In the genomic region with DNA sequence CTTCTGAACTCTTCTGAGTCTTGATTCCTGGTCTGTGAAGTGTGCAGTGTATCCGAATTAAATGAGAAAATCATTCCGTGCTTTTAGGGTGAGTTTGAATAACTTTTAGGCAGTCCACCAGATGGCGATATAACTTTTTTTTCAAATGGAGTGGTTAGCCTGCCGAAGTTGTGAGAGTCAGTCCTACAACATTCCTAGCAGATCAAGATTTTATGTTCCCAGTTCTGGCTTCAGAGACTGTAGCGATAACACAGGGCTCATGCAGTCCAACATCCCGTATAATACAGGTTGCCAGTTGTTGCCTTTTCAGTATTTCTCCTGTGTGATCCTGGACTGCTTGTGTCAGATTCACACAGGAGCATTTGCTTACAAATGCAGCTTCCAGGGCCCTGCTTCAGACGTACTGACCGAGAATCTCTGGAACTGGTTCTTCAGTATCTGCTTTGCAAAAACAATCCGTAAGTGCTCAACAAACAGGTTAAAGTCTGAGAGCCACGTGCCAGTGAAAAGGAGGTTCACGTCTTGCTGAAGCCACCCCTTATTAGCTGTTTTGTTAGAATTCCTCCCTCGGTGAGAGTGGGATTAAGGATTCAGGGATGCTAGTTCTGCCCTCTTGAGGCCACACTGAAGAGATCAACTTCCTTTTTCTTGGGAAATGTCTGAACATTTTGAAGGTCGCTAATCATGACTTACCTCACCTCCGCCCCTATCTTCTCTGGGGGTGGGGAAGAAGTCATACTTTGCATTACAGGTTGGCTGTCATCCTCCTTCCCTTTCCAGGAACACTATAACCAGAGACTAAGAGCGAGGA, we compare ENCODE assay signal across 8 cellular contexts. TPM values are rescaled to one million over a fixed set of nuclear protein-coding genes. Genes with fewer than 3 reads are reported as not detected.
A peak's percentile ranks its signal among the peaks of the same experiment; 100 is the strongest.
DNase-seq lines count a peak whose midpoint lies in the region; ATAC-seq, FAIRE-seq and TF ChIP-seq lines count a peak whose summit lies in the region.

No MANE protein-coding gene starts in this region.

- ATAC-seq in GM19463 (IDR thresholded peaks at IDR 0.05; ENCODE audit: unreplicated experiment), result no peak

- H3K4me1 ChIP-seq in endothelial cell of umbilical vein (ENCODE audit: control insufficient read depth, extremely low read depth, insufficient read depth, low read length), result no peaks in the 10 kb centered on the region
- no peaks in the 10 kb centered on the region for H3K4me1 ChIP-seq in uterus

- H3K27me3 ChIP-seq in HL-60 (ENCODE audit: insufficient read depth, poor library complexity, severe bottlenecking) (no peaks in the 10 kb centered on the region), endothelial cell of umbilical vein (ENCODE audit: control insufficient read depth in 2 of 2, insufficient read depth in 2 of 2, low read length in 2 of 2) (peaks cover 15 to 44% of the 10 kb centered on the region in 2 experiments), uterus (no peaks in the 10 kb centered on the region)

- no peaks in the 10 kb centered on the region for H3K9me1 ChIP-seq in endothelial cell of umbilical vein (replicated peaks; ENCODE audit: control insufficient read depth, extremely low read depth, insufficient read depth, low read length)

- H3K27me3 Mint-ChIP-seq in activated naive CD4-positive, alpha-beta T cell treated with anti-CD3 and anti-CD28 coated beads for 36 hours (ENCODE audit: low read depth), result no peaks in the 10 kb centered on the region
- H3K27me3 Mint-ChIP-seq in activated naive CD4-positive, alpha-beta T cell treated with anti-CD3 and anti-CD28 coated beads, Interleukin-2, amount 10 ng/mL, durations not matched to agents 7 days and 5 days, result no peaks in the 10 kb centered on the region
- H3K27me3 Mint-ChIP-seq in mesothelial cell of epicardium (ENCODE audit: low read depth), result peaks cover 7% of the 10 kb centered on the region

- H4K20me1 ChIP-seq in endothelial cell of umbilical vein (replicated peaks; ENCODE audit: control insufficient read depth, extremely low read depth, insufficient read depth, low read length), result no peaks in the 10 kb centered on the region

- peak overlapping the region; percentile 80 for H2AFZ ChIP-seq in endothelial cell of umbilical vein (ENCODE audit: low read depth, low read length)

- intact Hi-C loops in activated naive CD4-positive, alpha-beta T cell treated with anti-CD3 and anti-CD28 coated beads for 36 hours (cut with micrococcal nuclease), result loop anchor here (1.0 to 5.0 kb wide), 5 partner anchors 46 to 363 kb away; no protein-coding TSS in a partner anchor
- intact Hi-C loops in endothelial cell of umbilical vein (cut with micrococcal nuclease), result loop anchor here (1.0 to 5.0 kb wide), 2 partner anchors 46 to 188 kb away; a partner anchor contains a TSS
- intact Hi-C loops in uterus (cut with DNase I; ENCODE audit: low total_unique reads), result no loop called here

- peaks cover 31% of the 10 kb centered on the region for H3K4me1 Mint-ChIP-seq in activated naive CD4-positive, alpha-beta T cell treated with anti-CD3 and anti-CD28 coated beads for 36 hours (ENCODE audit: low read depth)
- peaks cover 12% of the 10 kb centered on the region for H3K4me1 Mint-ChIP-seq in activated naive CD4-positive, alpha-beta T cell treated with anti-CD3 and anti-CD28 coated beads, Interleukin-2, amount 10 ng/mL, durations not matched to agents 7 days and 5 days
- H3K4me1 Mint-ChIP-seq in mesothelial cell of epicardium, result peaks cover 9% of the 10 kb centered on the region

- H3K4me3 ChIP-seq in HL-60 (replicated peaks; ENCODE audit: insufficient read depth, low read length) (no peak overlapping the region), endothelial cell of umbilical vein (replicated peaks in 1 of 3; ENCODE audit: insufficient read depth in 1 of 3, low read depth in 1 of 3, low read length in 3 of 3) (peak overlapping the region in 2 of 3 experiments; percentile 14 to 24), uterus (peak overlapping the region; percentile 17 to 21)

- H3K36me3 ChIP-seq in endothelial cell of umbilical vein (ENCODE audit: control insufficient read depth in 2 of 2, extremely low read depth in 1 of 2, insufficient read depth in 2 of 2, low read length in 2 of 2) (no peaks in the 10 kb centered on the region), uterus (no peaks in the 10 kb centered on the region)

- TF ChIP-seq CTCF in HL-60 (IDR thresholded peaks at IDR 0.05; ENCODE audit: insufficient read depth, low read length) (peak; percentile 10), endothelial cell of umbilical vein (IDR thresholded peaks at IDR 0.05; ENCODE audit: extremely low read depth in 1 of 2, insufficient read depth in 1 of 2, low read depth in 1 of 2, low read length in 2 of 2) (peak; percentile 31 to 53), mesothelial cell of epicardium (IDR thresholded peaks at IDR 0.05; ENCODE audit: unreplicated experiment) (peak; percentile 74), uterus (IDR thresholded peaks at IDR 0.05) (peak in 3 of 4 experiments; percentile 43 to 61 (median 60))

- H3K36me3 Mint-ChIP-seq in activated naive CD4-positive, alpha-beta T cell treated with anti-CD3 and anti-CD28 coated beads for 36 hours (ENCODE audit: low read depth), result peaks cover 7% of the 10 kb centered on the region
- peaks cover 9% of the 10 kb centered on the region for H3K36me3 Mint-ChIP-seq in activated naive CD4-positive, alpha-beta T cell treated with anti-CD3 and anti-CD28 coated beads, Interleukin-2, amount 10 ng/mL, durations not matched to agents 7 days and 5 days
- peaks cover 9% of the 10 kb centered on the region for H3K36me3 Mint-ChIP-seq in mesothelial cell of epicardium

- POLR2A ChIA-PET in endothelial cell of umbilical vein (lab: Charles Lee), result no interaction called here

- no TSS peak for BruUV-seq in endothelial cell of umbilical vein (replicated peaks; lab: Mats Ljungman, UMichigan)

- DNase-seq in activated naive CD4-positive, alpha-beta T cell treated with anti-CD3 and anti-CD28 coated beads for 36 hours, result peak; percentile 31
- DNase-seq in activated naive CD4-positive, alpha-beta T cell treated with anti-CD3 and anti-CD28 coated beads, Interleukin-2, amount 10 ng/mL, durations not matched to agents 7 days and 5 days, result no peak
- DNase-seq in HL-60 (ENCODE audit: low read depth in 1 of 2, low spot score in 1 of 2), result peak in 1 of 2 experiments; percentile 36
- DNase-seq in SHP77 (lab: John Stamatoyannopoulos, UW), result peak; percentile 33 to 34
- DNase-seq in endothelial cell of umbilical vein (ENCODE audit: low read depth, low spot score), result peak; percentile 80
- no peak for DNase-seq in mesothelial cell of epicardium (ENCODE audit: low spot score in 2 of 2, unreplicated experiment in 2 of 2)
- DNase-seq in uterus, result no peak

- no peak overlapping the region for H3K4me3 Mint-ChIP-seq in activated naive CD4-positive, alpha-beta T cell treated with anti-CD3 and anti-CD28 coated beads for 36 hours
- no peak overlapping the region for H3K4me3 Mint-ChIP-seq in activated naive CD4-positive, alpha-beta T cell treated with anti-CD3 and anti-CD28 coated beads, Interleukin-2, amount 10 ng/mL, durations not matched to agents 7 days and 5 days
- peak overlapping the region; percentile 74 for H3K4me3 Mint-ChIP-seq in mesothelial cell of epicardium

- H3K9ac ChIP-seq in endothelial cell of umbilical vein (replicated peaks; ENCODE audit: extremely low read depth, insufficient read depth, low read length), result no peak overlapping the region

- H3K27ac Mint-ChIP-seq in activated naive CD4-positive, alpha-beta T cell treated with anti-CD3 and anti-CD28 coated beads for 36 hours, result no peak overlapping the region
- no peak overlapping the region for H3K27ac Mint-ChIP-seq in activated naive CD4-positive, alpha-beta T cell treated with anti-CD3 and anti-CD28 coated beads, Interleukin-2, amount 10 ng/mL, durations not matched to agents 7 days and 5 days
- peak overlapping the region; percentile 76 for H3K27ac Mint-ChIP-seq in mesothelial cell of epicardium

- H3K27ac ChIP-seq in HL-60 (replicated peaks) (no peak overlapping the region), endothelial cell of umbilical vein (ENCODE audit: insufficient read depth, low read depth, low read length) (no peak overlapping the region), uterus (peak overlapping the region; percentile 54 to 71)

- dilution Hi-C loops in endothelial cell of umbilical vein (cut with MboI; ENCODE audit: extremely low pct_ligation_motif_present, low sequenced_read_pairs), result no loop called here

- H3K79me2 ChIP-seq in endothelial cell of umbilical vein (ENCODE audit: control insufficient read depth, insufficient read depth, low read length), result no peaks in the 10 kb centered on the region

- CTCF ChIA-PET in activated naive CD4-positive, alpha-beta T cell treated with anti-CD3 and anti-CD28 coated beads for 36 hours (lab: Charles Lee), result interaction anchor here (0.6 to 3.2 kb wide), 24 partner anchors 9 to 451 kb away, joined by 3 to 52 read pairs (median 4); a partner anchor contains a TSS
- CTCF ChIA-PET in activated naive CD4-positive, alpha-beta T cell treated with anti-CD3 and anti-CD28 coated beads, Interleukin-2, amount 10 ng/mL, durations not matched to agents 7 days and 5 days (lab: Charles Lee), result interaction anchor here (0.8 to 3.2 kb wide), 18 partner anchors 8 to 473 kb away, joined by 3 to 58 read pairs (median 4); a partner anchor contains a TSS
- CTCF ChIA-PET in endothelial cell of umbilical vein (lab: Charles Lee), result interaction anchor here (0.7 to 3.4 kb wide), 35 partner anchors 9 to 515 kb away, joined by 3 to 86 read pairs (median 5); a partner anchor contains a TSS

- peak; percentile 92 for FAIRE-seq in endothelial cell of umbilical vein (lab: Jason Lieb, UNC)

- no peaks in the 10 kb centered on the region for H3K9me3 ChIP-seq in endothelial cell of umbilical vein (replicated peaks; ENCODE audit: control insufficient read depth, insufficient read depth, low read length)
- no peaks in the 10 kb centered on the region for H3K9me3 ChIP-seq in uterus

- H3K4me2 ChIP-seq in endothelial cell of umbilical vein (ENCODE audit: insufficient read depth, low read length), result peak overlapping the region; percentile 44

- TF ChIP-seq POLR2A in endothelial cell of umbilical vein (IDR thresholded peaks at IDR 0.05; ENCODE audit: low read depth, low read length) (no peak), uterus (IDR thresholded peaks at IDR 0.05) (no peak)

- no peaks in the 10 kb centered on the region for H3K9me3 Mint-ChIP-seq in activated naive CD4-positive, alpha-beta T cell treated with anti-CD3 and anti-CD28 coated beads for 36 hours
- no peaks in the 10 kb centered on the region for H3K9me3 Mint-ChIP-seq in activated naive CD4-positive, alpha-beta T cell treated with anti-CD3 and anti-CD28 coated beads, Interleukin-2, amount 10 ng/mL, durations not matched to agents 7 days and 5 days
- peaks cover 14% of the 10 kb centered on the region for H3K9me3 Mint-ChIP-seq in mesothelial cell of epicardium

RNA-seq across cellular contexts. Expression of a gene that starts 22.8 kb away (rescaled TPM):
- 10 to 100 TPM; 32.9 to 37.4 TPM for total RNA-seq in activated naive CD4-positive, alpha-beta T cell treated with anti-CD3 and anti-CD28 coated beads for 36 hours
- total RNA-seq in endothelial cell of umbilical vein, result 0.97 and 1.0 TPM in 2 replicates
- 1.4 and 2.0 TPM in 2 replicates for polyA plus RNA-seq in endothelial cell of umbilical vein
- polyA plus RNA-seq in endothelial cell of umbilical vein (2011; cell fraction: cytosol; rRNA removed), result 1.8 TPM in 2 replicates
- 0.74 and 0.94 TPM in 2 replicates for polyA plus RNA-seq in endothelial cell of umbilical vein (2011; cell fraction: nucleus; rRNA removed)
- polyA plus RNA-seq in endothelial cell of umbilical vein (2012), result 0.59 and 1.2 TPM in 2 replicates
- 0.75 and 1.6 TPM in 2 replicates for polyA minus RNA-seq in endothelial cell of umbilical vein
- polyA minus RNA-seq in endothelial cell of umbilical vein (2011; cell fraction: cytosol; rRNA and poly(A)+ RNA removed), result not detected
- polyA minus RNA-seq in endothelial cell of umbilical vein (2011; cell fraction: nucleus; rRNA and poly(A)+ RNA removed), result 0.48 TPM in 2 replicates
- total RNA-seq in mesothelial cell of epicardium, result 42.7 to 46.3 TPM (median 45.4 TPM) in 3 replicates
- total RNA-seq in uterus, result 10 to 100 TPM in 3 of 4 donors, 1 to 10 TPM in 1; 2.6 to 55.9 (median 32.1) TPM

RNA-seq across cellular contexts. Expression of a gene that starts 42.5 kb away (rescaled TPM):
- 10 to 100 TPM; 41.0 to 47.7 TPM for total RNA-seq in activated naive CD4-positive, alpha-beta T cell treated with anti-CD3 and anti-CD28 coated beads for 36 hours
- total RNA-seq in endothelial cell of umbilical vein, result 42.8 and 47.3 TPM in 2 replicates
- 18.8 and 22.4 TPM in 2 replicates for polyA plus RNA-seq in endothelial cell of umbilical vein
- polyA plus RNA-seq in endothelial cell of umbilical vein (2011; cell fraction: cytosol; rRNA removed), result 22.7 and 24.4 TPM in 2 replicates
- polyA plus RNA-seq in endothelial cell of umbilical vein (2011; cell fraction: nucleus; rRNA removed), result 42.1 and 42.4 TPM in 2 replicates
- polyA plus RNA-seq in endothelial cell of umbilical vein (2012), result 21.6 and 26.9 TPM in 2 replicates
- polyA minus RNA-seq in endothelial cell of umbilical vein, result 50.5 and 61.8 TPM in 2 replicates
- polyA minus RNA-seq in endothelial cell of umbilical vein (2011; cell fraction: cytosol; rRNA and poly(A)+ RNA removed), result 29.8 TPM
- 80.2 and 92.1 TPM in 2 replicates for polyA minus RNA-seq in endothelial cell of umbilical vein (2011; cell fraction: nucleus; rRNA and poly(A)+ RNA removed)
- 75.7 to 82.4 TPM (median 76.1 TPM) in 3 replicates for total RNA-seq in mesothelial cell of epicardium
- 10 to 100 TPM; 33.3 to 82.7 (median 62.3) TPM for total RNA-seq in uterus

RNA-seq across cellular contexts. Expression of a gene that starts 45.0 kb away (rescaled TPM):
- total RNA-seq in activated naive CD4-positive, alpha-beta T cell treated with anti-CD3 and anti-CD28 coated beads for 36 hours, result 1 to 10 TPM; 1.7 to 2.6 TPM
- not detected in 2 replicates for total RNA-seq in endothelial cell of umbilical vein
- not detected in 2 replicates for polyA plus RNA-seq in endothelial cell of umbilical vein
- polyA plus RNA-seq in endothelial cell of umbilical vein (2011; cell fraction: cytosol; rRNA removed), result not detected in 2 replicates
- not detected in 2 replicates for polyA plus RNA-seq in endothelial cell of umbilical vein (2011; cell fraction: nucleus; rRNA removed)
- polyA plus RNA-seq in endothelial cell of umbilical vein (2012), result not detected in 2 replicates
- polyA minus RNA-seq in endothelial cell of umbilical vein, result not detected in 2 replicates
- polyA minus RNA-seq in endothelial cell of umbilical vein (2011; cell fraction: cytosol; rRNA and poly(A)+ RNA removed), result not detected
- polyA minus RNA-seq in endothelial cell of umbilical vein (2011; cell fraction: nucleus; rRNA and poly(A)+ RNA removed), result not detected in 2 replicates
- total RNA-seq in mesothelial cell of epicardium, result 0.24 to 0.79 TPM (median 0.45 TPM) in 3 replicates
- under 1 TPM in 1 of 4 donors, not detected in 3; 0.48 TPM for total RNA-seq in uterus

Comparison
In these comparisons a context has a peak if more than half of its experiments do, and no peak if none do; other contexts are left out.
1. DNase-seq: peak in activated naive CD4-positive, alpha-beta T cell treated with anti-CD3 and anti-CD28 coated beads for 36 hours (single experiment), SHP77 (2 of 2) and endothelial cell of umbilical vein (single experiment); none in activated naive CD4-positive, alpha-beta T cell treated with anti-CD3 and anti-CD28 coated beads, Interleukin-2, amount 10 ng/mL, durations not matched to agents 7 days and 5 days (single experiment), mesothelial cell of epicardium (0 of 2) and uterus (0 of 2).
2. H3K27ac ChIP-seq: peak in uterus (2 of 2); none in HL-60 (single experiment) and endothelial cell of umbilical vein (single experiment).
3. CTCF ChIP-seq: peak in every context shown above with its lines; median percentile 74 in mesothelial cell of epicardium; 60 in uterus; 42 in endothelial cell of umbilical vein; 10 in HL-60.